ENCODE assay signal across 2 cellular contexts in the genomic region with DNA sequence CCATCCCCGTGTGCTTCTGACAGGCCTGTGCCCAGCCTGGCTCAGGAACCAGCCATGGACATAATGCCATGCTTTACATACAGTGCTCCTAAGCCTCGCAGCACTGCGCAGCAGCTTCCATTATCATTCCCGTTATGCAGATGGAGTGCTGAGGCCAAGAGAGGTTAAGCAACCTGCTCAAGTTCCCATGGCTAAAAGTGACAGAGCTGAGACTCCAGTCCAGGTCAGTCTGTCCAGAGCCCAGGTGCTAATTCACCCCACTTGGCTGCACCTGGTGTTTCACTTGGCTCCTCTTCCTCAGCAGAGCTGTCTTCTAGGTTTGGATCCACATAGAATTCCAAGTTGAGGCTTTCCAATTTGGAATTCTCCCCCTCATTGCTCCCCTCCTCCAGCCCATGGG. TPM values are rescaled to one million over a fixed set of nuclear protein-coding genes. Genes with fewer than 3 reads are reported as not detected.
"Had no signal": no experiment of that assay in that cellular context is flagged by ENCODE, and none has a peak within 500 bp of the region (broad histone marks: within the 10 kb centered on the region; RNA-seq: fewer than 3 reads in every experiment).

No MANE protein-coding gene starts in this region.

RNA-seq across cellular contexts. Expression of gene GOLGA8K, which starts 41.4 kb away (rescaled TPM):
- total RNA-seq: M059J, MCF 10A had no signal
